14 cellular contexts compared by ENCODE assay signal in genomic region chr14:94400454-94400853, GRCh38. TPM values are rescaled to one million over a fixed set of nuclear protein-coding genes. Genes with fewer than 3 reads are reported as not detected.
DNase-seq lines count a peak whose midpoint lies in the region; TF ChIP-seq lines count a peak whose summit lies in the region.
"Had no signal": no experiment of that assay in that cellular context is flagged by ENCODE, and none has a peak within 500 bp of the region (broad histone marks: within the 10 kb centered on the region; RNA-seq: fewer than 3 reads in every experiment).

No MANE protein-coding gene starts in this region.

- H3K36me3 ChIP-seq in brain microvascular endothelial cell (replicated peaks) (no peaks in the 10 kb centered on the region), prostate gland (no peaks in the 10 kb centered on the region)
- H3K36me3 ChIP-seq: BE2C had no signal

- CTCF ChIA-PET in RWPE1 (lab: Yijun Ruan, JAX) = no interaction called here

- H3K27ac ChIP-seq in brain microvascular endothelial cell = peak overlapping the region; percentile 20
- no peak overlapping the region for H3K27ac ChIP-seq in RWPE1
- no peak overlapping the region for H3K27ac ChIP-seq in prostate gland
- H3K27ac ChIP-seq: C4-2B had no signal

- H3K4me1 ChIP-seq in prostate gland (replicated peaks) = no peaks in the 10 kb centered on the region
- H3K4me1 ChIP-seq: BE2C had no signal

- in situ Hi-C loops in brain microvascular endothelial cell (cut with HindIII; ENCODE audit: low pct_ligation_motif_present, low sequenced_read_pairs) = no loop called here

- DNase-seq in Ammon's horn (ENCODE audit: low spot score) (peak; percentile 24), EH (ENCODE audit: low read depth) (peak; percentile 35), brain microvascular endothelial cell (peak; percentile 18), inferior parietal cortex (ENCODE audit: extremely low spot score) (peak; percentile 23), RWPE1 (ENCODE audit: low spot score) (no peak), prostate gland (ENCODE audit: low spot score) (no peak), HuH-7 (ENCODE audit: low spot score) (no peak)
- DNase-seq: BE2C; CD4-positive, alpha-beta memory T cell; COR-L47; DND-41; GF-D8 had no signal

- H3K27me3 ChIP-seq in brain microvascular endothelial cell (replicated peaks) (no peaks in the 10 kb centered on the region), prostate gland (replicated peaks; ENCODE audit: insufficient read depth) (no peaks in the 10 kb centered on the region)

- H3K4me3 ChIP-seq in brain microvascular endothelial cell (ENCODE audit: low read depth, low read length) (no peak overlapping the region), prostate gland (no peak overlapping the region)

- H3K9me3 ChIP-seq in prostate gland = no peaks in the 10 kb centered on the region
- H3K9me3 ChIP-seq: BE2C had no signal

- TF ChIP-seq CTCF in brain microvascular endothelial cell (IDR thresholded peaks at IDR 0.05; ENCODE audit: low read depth, low read length, missing control alignments) (no peak), RWPE1 (conservative IDR thresholded peaks at IDR 0.05; ENCODE audit: low read depth) (no peak), prostate gland (IDR thresholded peaks at IDR 0.05) (no peak)

- 59% methylated on average over 2 of the region's 2 CpGs for WGBS in prostate gland

- intact Hi-C loops in prostate gland (cut with DNase I) = no loop called here

- no peak for TF ChIP-seq POLR2A in prostate gland (IDR thresholded peaks at IDR 0.05)

- POLR2A ChIA-PET in RWPE1 (lab: Yijun Ruan, JAX; ENCODE audit: low non-redundant PET) = no interaction called here

RNA-seq across cellular contexts. Expression of gene SERPINA1, which starts 12.1 kb away (rescaled TPM):
- total RNA-seq in prostate gland = 1 to 10 TPM; 4.9 to 9.8 TPM

RNA-seq across cellular contexts. Expression of gene SERPINA2, which starts 34.0 kb away (rescaled TPM):
- total RNA-seq in prostate gland = not detected
- total RNA-seq: CD4-positive, alpha-beta memory T cell; H4 had no signal

RNA-seq across cellular contexts. Expression of gene SERPINA11, which starts 52.1 kb away (rescaled TPM):
- not detected for total RNA-seq in prostate gland
- total RNA-seq: CD4-positive, alpha-beta memory T cell; H4 had no signal

Comparison
In these comparisons a context has a peak if more than half of its experiments do, and no peak if none do; other contexts are left out.
1. DNase-seq: peak in Ammon's horn (single experiment), EH (single experiment), brain microvascular endothelial cell (single experiment) and inferior parietal cortex (single experiment); none in RWPE1 (single experiment), prostate gland (single experiment) and HuH-7 (single experiment).